Comparison of ENCODE assay signal across 25 cellular contexts in genomic region chr3:134378818-134379217, GRCh38. TPM values are rescaled to one million over a fixed set of nuclear protein-coding genes. Genes with fewer than 3 reads are reported as not detected.
A peak's percentile ranks its signal among the peaks of the same experiment; 100 is the strongest.
DNase-seq lines count a peak whose midpoint lies in the region; ATAC-seq and TF ChIP-seq lines count a peak whose summit lies in the region.
"Had no signal": no experiment of that assay in that cellular context is flagged by ENCODE, and none has a peak within 500 bp of the region (broad histone marks: within the 10 kb centered on the region; RNA-seq: fewer than 3 reads in every experiment).

No MANE protein-coding gene starts in this region.

- H3K27ac ChIP-seq in body of pancreas, result no peak overlapping the region
- H3K27ac ChIP-seq: 22Rv1, adrenal gland, cardiac muscle cell, KMS-11, RWPE1, suprapubic skin had no signal

- peaks cover 8 to 10% of the 10 kb centered on the region in 2 donors for H3K4me1 Mint-ChIP-seq in natural killer cell treated with Interleukin-12 subunit alpha and Interleukin-12 subunit beta and Interleukin-15 and Interleukin-18, amount 100 ng/mL, for 72 hours (ENCODE audit: low read depth in 2 of 2)
- H3K4me1 Mint-ChIP-seq in natural killer cell (peaks cover 0 to 12% of the 10 kb centered on the region in 2 donors), neural crest cell (peaks cover 18% of the 10 kb centered on the region)
- H3K4me1 Mint-ChIP-seq in T-helper 2 cell treated with Interferon-gamma antibody and Interleukin-4, amounts not matched to agents 5 μg/mL and 100 μg/mL, for 36 hours (ENCODE audit: low read depth), result peaks cover 7% of the 10 kb centered on the region

- peaks cover 41 to 55% of the 10 kb centered on the region in 2 donors for H3K27me3 Mint-ChIP-seq in natural killer cell treated with Interleukin-12 subunit alpha and Interleukin-12 subunit beta and Interleukin-15 and Interleukin-18, amount 100 ng/mL, for 72 hours
- peaks cover 43 to 49% of the 10 kb centered on the region in 2 donors for H3K27me3 Mint-ChIP-seq in natural killer cell (ENCODE audit: low read depth in 2 of 2)
- H3K27me3 Mint-ChIP-seq in neural crest cell (ENCODE audit: low read depth), result peaks cover 26% of the 10 kb centered on the region
- H3K27me3 Mint-ChIP-seq in T-helper 2 cell treated with Interferon-gamma antibody and Interleukin-4, amounts not matched to agents 5 μg/mL and 100 μg/mL, for 36 hours (ENCODE audit: low read depth), result peaks cover 51% of the 10 kb centered on the region

- no peak for TF ChIP-seq POLR2A in body of pancreas (IDR thresholded peaks at IDR 0.05)

- H3K27ac Mint-ChIP-seq in natural killer cell treated with Interleukin-12 subunit alpha and Interleukin-12 subunit beta and Interleukin-15 and Interleukin-18, amount 100 ng/mL, for 72 hours, result no peak overlapping the region
- no peak overlapping the region for H3K27ac Mint-ChIP-seq in natural killer cell
- H3K27ac Mint-ChIP-seq in neural crest cell (ENCODE audit: unreplicated experiment), result no peak overlapping the region
- H3K27ac Mint-ChIP-seq in T-helper 2 cell treated with Interferon-gamma antibody and Interleukin-4, amounts not matched to agents 5 μg/mL and 100 μg/mL, for 36 hours, result no peak overlapping the region
- H3K27ac Mint-ChIP-seq: CD4-positive, alpha-beta memory T cell; HFFc6; nephron progenitor cell; stimulated activated memory B cell treated with anti-CD40 and anti-IgM and Interleukin-4, amounts not matched to agents 10 μg/mL and 1 μg/mL and 100 μg/mL, for 72 hours; WTC11 had no signal

- no peak for DNase-seq in activated CD4-positive, CD25-positive, alpha-beta regulatory T cell (lab: John Stamatoyannopoulos, UW)
- DNase-seq in natural killer cell treated with Interleukin-12 subunit alpha and Interleukin-12 subunit beta and Interleukin-15 and Interleukin-18, amount 100 ng/mL, for 72 hours (ENCODE audit: low spot score), result peak; percentile 56
- DNase-seq in natural killer cell (no peak), neural crest cell (ENCODE audit: low read depth, low spot score) (no peak), body of pancreas (no peak), ureter (ENCODE audit: low spot score) (no peak)
- no peak for DNase-seq in T-helper 2 cell treated with Interferon-gamma antibody and Interleukin-4, amounts not matched to agents 5 μg/mL and 100 μg/mL, for 36 hours (ENCODE audit: low spot score)
- DNase-seq: DMS153, HFFc6, MV-4-11, NCI-H1694, NCI-H2171, nephron progenitor cell had no signal

- no peak for TF ChIP-seq CTCF in natural killer cell (IDR thresholded peaks at IDR 0.05)
- TF ChIP-seq CTCF in neural crest cell (conservative IDR thresholded peaks at IDR 0.05), result no peak
- no peak for TF ChIP-seq CTCF in body of pancreas (IDR thresholded peaks at IDR 0.05)

- H3K4me3 ChIP-seq in body of pancreas, result no peak overlapping the region
- H3K4me3 ChIP-seq: adrenal gland, cardiac muscle cell, suprapubic skin had no signal

- peaks cover 34% of the 10 kb centered on the region for H3K4me1 ChIP-seq in body of pancreas

- H3K9me3 Mint-ChIP-seq in natural killer cell treated with Interleukin-12 subunit alpha and Interleukin-12 subunit beta and Interleukin-15 and Interleukin-18, amount 100 ng/mL, for 72 hours, result no peaks in the 10 kb centered on the region
- H3K9me3 Mint-ChIP-seq in natural killer cell (no peaks in the 10 kb centered on the region), neural crest cell (no peaks in the 10 kb centered on the region)
- H3K9me3 Mint-ChIP-seq in T-helper 2 cell treated with Interferon-gamma antibody and Interleukin-4, amounts not matched to agents 5 μg/mL and 100 μg/mL, for 36 hours, result no peaks in the 10 kb centered on the region
- H3K9me3 Mint-ChIP-seq: HFFc6, nephron progenitor cell, WTC11 had no signal

- peak; percentile 48 to 55 for ATAC-seq in activated CD4-positive, CD25-positive, alpha-beta regulatory T cell treated with anti-CD3 and anti-CD28 coated beads, Interleukin-2, amount 50 U/mL, for 24 hours
- ATAC-seq in natural killer cell treated with Interleukin-12 subunit alpha and Interleukin-12 subunit beta and Interleukin-15 and Interleukin-18, amount 100 ng/mL, for 72 hours, result no peak
- ATAC-seq in natural killer cell, result no peak
- ATAC-seq in body of pancreas, result no peak
- ATAC-seq: stimulated activated memory B cell treated with anti-CD40 and anti-IgM and Interleukin-4, amounts not matched to agents 10 μg/mL and 1 μg/mL and 100 μg/mL, for 72 hours had no signal

- 61 to 72% methylated on average over 3 of the region's 3 CpGs for WGBS in body of pancreas, 2 donors

- H3K36me3 ChIP-seq in body of pancreas (replicated peaks in 1 of 2; ENCODE audit: insufficient read depth in 1 of 2, low read depth in 2 of 2), result no peaks in the 10 kb centered on the region
- H3K36me3 ChIP-seq: adrenal gland, cardiac muscle cell, suprapubic skin had no signal

- H3K9me3 ChIP-seq in body of pancreas, result no peaks in the 10 kb centered on the region
- H3K9me3 ChIP-seq: adrenal gland, SK-N-SH, suprapubic skin had no signal

- no peaks in the 10 kb centered on the region for H3K36me3 Mint-ChIP-seq in natural killer cell treated with Interleukin-12 subunit alpha and Interleukin-12 subunit beta and Interleukin-15 and Interleukin-18, amount 100 ng/mL, for 72 hours
- H3K36me3 Mint-ChIP-seq in natural killer cell (no peaks in the 10 kb centered on the region), neural crest cell (ENCODE audit: low read depth) (no peaks in the 10 kb centered on the region)
- H3K36me3 Mint-ChIP-seq in T-helper 2 cell treated with Interferon-gamma antibody and Interleukin-4, amounts not matched to agents 5 μg/mL and 100 μg/mL, for 36 hours (ENCODE audit: low read depth), result no peaks in the 10 kb centered on the region
- H3K36me3 Mint-ChIP-seq: CD4-positive, alpha-beta memory T cell; stimulated activated memory B cell treated with anti-CD40 and anti-IgM and Interleukin-4, amounts not matched to agents 10 μg/mL and 1 μg/mL and 100 μg/mL, for 72 hours; WTC11 had no signal

- no peak overlapping the region for H3K4me3 Mint-ChIP-seq in natural killer cell treated with Interleukin-12 subunit alpha and Interleukin-12 subunit beta and Interleukin-15 and Interleukin-18, amount 100 ng/mL, for 72 hours
- H3K4me3 Mint-ChIP-seq in natural killer cell (no peak overlapping the region), neural crest cell (peak overlapping the region; percentile 27)
- no peak overlapping the region for H3K4me3 Mint-ChIP-seq in T-helper 2 cell treated with Interferon-gamma antibody and Interleukin-4, amounts not matched to agents 5 μg/mL and 100 μg/mL, for 36 hours
- H3K4me3 Mint-ChIP-seq: CD4-positive, alpha-beta memory T cell; HFFc6; nephron progenitor cell; stimulated activated memory B cell treated with anti-CD40 and anti-IgM and Interleukin-4, amounts not matched to agents 10 μg/mL and 1 μg/mL and 100 μg/mL, for 72 hours; WTC11 had no signal

- intact Hi-C loops in natural killer cell (cut with micrococcal nuclease) (loop anchor here (2.0 to 5.0 kb wide), 2 partner anchors 70 to 167 kb away; no protein-coding TSS in a partner anchor), body of pancreas (cut with DNase I) (loop anchor here (5.0 kb wide), 2 partner anchors 72 to 93 kb away; no protein-coding TSS in a partner anchor)

- no peaks in the 10 kb centered on the region for H3K27me3 ChIP-seq in body of pancreas
- H3K27me3 ChIP-seq: adrenal gland, cardiac muscle cell, suprapubic skin had no signal

RNA-seq across cellular contexts. Expression of gene AMOTL2, which starts 4.6 kb away (rescaled TPM):
- not detected for total RNA-seq in natural killer cell treated with Interleukin-12 subunit alpha and Interleukin-12 subunit beta and Interleukin-15 and Interleukin-18, amount 100 ng/mL, for 72 hours
- total RNA-seq in natural killer cell (not detected), neural crest cell (55.6 and 59.5 TPM in 2 replicates), body of pancreas (10 to 100 TPM; 65.1 to 71.5 TPM), ureter (76.2 TPM)
- total RNA-seq: T-helper 2 cell treated with Interferon-gamma antibody and Interleukin-4, amounts not matched to agents 100 ng/mL and 5 ng/mL, for 36 hours had no signal

Comparison
In these comparisons a context has a peak if more than half of its experiments do, and no peak if none do; other contexts are left out.
1. ATAC-seq: peak in activated CD4-positive, CD25-positive, alpha-beta regulatory T cell treated with anti-CD3 and anti-CD28 coated beads, Interleukin-2, amount 50 U/mL, for 24 hours (2 of 2); none in natural killer cell treated with Interleukin-12 subunit alpha and Interleukin-12 subunit beta and Interleukin-15 and Interleukin-18, amount 100 ng/mL, for 72 hours (0 of 2), natural killer cell (0 of 3) and body of pancreas (single experiment).
2. RNA of gene AMOTL2, which starts 4.6 kb away (total RNA-seq): 76.2 TPM in ureter (single experiment), 65.1 to 71.5 TPM in body of pancreas and 55.6 to 59.5 TPM in neural crest cell; not detected in natural killer cell treated with Interleukin-12 subunit alpha and Interleukin-12 subunit beta and Interleukin-15 and Interleukin-18, amount 100 ng/mL, for 72 hours and not detected in natural killer cell; every median in the first group is over 10 times any median in the second.